In the genomic region with DNA sequence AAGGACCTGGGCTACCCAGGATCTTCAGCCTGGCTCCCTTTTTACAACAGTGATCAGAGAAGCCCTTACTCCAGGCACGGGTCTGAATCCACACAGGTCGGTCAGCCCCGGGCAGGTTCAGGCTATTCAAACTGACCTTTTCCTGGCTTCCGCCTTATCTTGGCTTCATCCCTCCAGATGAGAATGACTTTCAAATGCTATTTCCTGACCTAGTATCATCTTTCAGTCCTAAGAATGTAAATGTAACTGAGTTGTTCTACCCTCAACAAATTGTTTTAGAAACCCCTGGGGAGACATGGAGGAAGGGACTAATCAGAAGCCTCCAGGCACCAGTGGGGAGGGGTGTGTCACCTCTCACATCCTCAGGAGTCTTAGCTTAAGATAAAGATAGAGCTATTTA, we compare ENCODE assay signal across 14 cellular contexts.
"Had no signal": no experiment of that assay in that cellular context is flagged by ENCODE, and none has a peak within 500 bp of the region (broad histone marks: within the 10 kb centered on the region; RNA-seq: fewer than 3 reads in every experiment).

No MANE protein-coding gene starts in this region.

- ATAC-seq: activated CD8-positive, alpha-beta T cell treated with anti-CD3 and anti-CD28 coated beads, Interleukin-2, amount 10 ng/mL, durations not matched to agents 7 days and 5 days; gastroesophageal sphincter had no signal

- H3K27ac ChIP-seq: cardiac muscle cell, colonic mucosa, gastroesophageal sphincter, hepatocyte, skin epidermis, stomach, thoracic aorta had no signal

- H3K36me3 Mint-ChIP-seq: activated naive CD4-positive, alpha-beta T cell treated with anti-CD3 and anti-CD28 coated beads, Interleukin-2, amount 10 ng/mL, durations not matched to agents 7 days and 5 days had no signal

- H3K4me3 ChIP-seq: cardiac muscle cell, colonic mucosa, gastroesophageal sphincter, hepatocyte, skin epidermis, stomach, thoracic aorta had no signal

- H3K27ac Mint-ChIP-seq: activated CD8-positive, alpha-beta T cell treated with anti-CD3 and anti-CD28 coated beads, Interleukin-2, amount 10 ng/mL, durations not matched to agents 7 days and 5 days; activated naive CD4-positive, alpha-beta T cell treated with anti-CD3 and anti-CD28 coated beads, Interleukin-2, amount 10 ng/mL, durations not matched to agents 7 days and 5 days; activated T-helper 1 cell treated with anti-CD3 and anti-CD28 coated beads, Interleukin-12 subunit alpha, Interleukin-12 subunit beta, Interleukin-2, Interleukin-4 antibody, amounts not matched to agents 30 ng/mL and 10 ng/mL and 1 ng/mL, durations not matched to agents 14 hours and 24 hours and 36 hours had no signal

- H3K36me3 ChIP-seq: cardiac muscle cell, colonic mucosa, thoracic aorta had no signal

- H3K4me1 ChIP-seq: colonic mucosa, gastroesophageal sphincter, stomach had no signal

- DNase-seq: activated CD4-positive, alpha-beta T cell treated with anti-CD3 and anti-CD28 coated beads for 48 hours; activated CD8-positive, alpha-beta memory T cell treated with anti-CD3 and anti-CD28 coated beads, Interleukin-2, amount 50 U/mL, for 48 hours; activated CD8-positive, alpha-beta T cell treated with anti-CD3 and anti-CD28 coated beads, Interleukin-2, amount 10 ng/mL, durations not matched to agents 7 days and 5 days; activated naive CD4-positive, alpha-beta T cell treated with anti-CD3 and anti-CD28 coated beads, Interleukin-2, amount 10 ng/mL, durations not matched to agents 7 days and 5 days; colonic mucosa; effector CD4-positive, alpha-beta T cell; posterior cingulate gyrus; stomach had no signal

- H3K27me3 ChIP-seq: cardiac muscle cell, colonic mucosa, gastroesophageal sphincter, hepatocyte, stomach had no signal

- H3K4me3 Mint-ChIP-seq: activated CD8-positive, alpha-beta T cell treated with anti-CD3 and anti-CD28 coated beads, Interleukin-2, amount 10 ng/mL, durations not matched to agents 7 days and 5 days; activated naive CD4-positive, alpha-beta T cell treated with anti-CD3 and anti-CD28 coated beads, Interleukin-2, amount 10 ng/mL, durations not matched to agents 7 days and 5 days; activated T-helper 1 cell treated with anti-CD3 and anti-CD28 coated beads, Interleukin-12 subunit alpha, Interleukin-12 subunit beta, Interleukin-2, Interleukin-4 antibody, amounts not matched to agents 30 ng/mL and 10 ng/mL and 1 ng/mL, durations not matched to agents 14 hours and 24 hours and 36 hours had no signal

- H3K79me2 ChIP-seq: hepatocyte had no signal

- H3K4me2 ChIP-seq: hepatocyte had no signal

- H3K9me3 Mint-ChIP-seq: activated naive CD4-positive, alpha-beta T cell treated with anti-CD3 and anti-CD28 coated beads, Interleukin-2, amount 10 ng/mL, durations not matched to agents 7 days and 5 days; activated T-helper 1 cell treated with anti-CD3 and anti-CD28 coated beads, Interleukin-12 subunit alpha, Interleukin-12 subunit beta, Interleukin-2, Interleukin-4 antibody, amounts not matched to agents 30 ng/mL and 10 ng/mL and 1 ng/mL, durations not matched to agents 14 hours and 24 hours and 36 hours had no signal

- H2AFZ ChIP-seq: hepatocyte had no signal

- H3K4me1 Mint-ChIP-seq: activated naive CD4-positive, alpha-beta T cell treated with anti-CD3 and anti-CD28 coated beads, Interleukin-2, amount 10 ng/mL, durations not matched to agents 7 days and 5 days had no signal
